In genomic region chr1:113406149-113406548, GRCh38 we compare ENCODE assay signal across 1 cellular context.
TF ChIP-seq lines count a peak whose summit lies in the region.
"Not testable (repeated sequence)": the region's sequence is repeated elsewhere in the genome, so short reads cannot be mapped to it uniquely, and the experiment has no call there.

No MANE protein-coding gene starts in this region.

TF ChIP-seq in K562, 482 proteins besides CTCF, POLR2A, EP300 and RAD21 (continued from another document):
- TF ChIP-seq MGA (IDR thresholded peaks at IDR 0.05): 0 out of 2 replicates have a peak, but pooled peaks have one; percentile 18
- TF ChIP-seq TRIM24 (IDR thresholded peaks at IDR 0.05): 0 out of 4 replicates have a peak, but pooled peaks of 1 of the 2 experiments have one; percentile 18
- peak; percentile 28 for TF ChIP-seq CXXC5 (CRISPR knock-in tag; IDR thresholded peaks at IDR 0.05)
- peak; percentile 77 for TF ChIP-seq BHLHE40 (IDR thresholded peaks at IDR 0.05; ENCODE audit: low read length)
- peak; percentile 22; the same call in 1 of the 2 replicates for TF ChIP-seq CBFA2T3 (IDR thresholded peaks at IDR 0.05)
- TF ChIP-seq HES1 (IDR thresholded peaks at IDR 0.05; ENCODE audit: low read depth): 0 out of 2 replicates have a peak, but pooled peaks have one; percentile 27
- TF ChIP-seq PKNOX1 (IDR thresholded peaks at IDR 0.05): peak; percentile 27; the same call in 1 of the 2 replicates
- TF ChIP-seq, protein P1, sequence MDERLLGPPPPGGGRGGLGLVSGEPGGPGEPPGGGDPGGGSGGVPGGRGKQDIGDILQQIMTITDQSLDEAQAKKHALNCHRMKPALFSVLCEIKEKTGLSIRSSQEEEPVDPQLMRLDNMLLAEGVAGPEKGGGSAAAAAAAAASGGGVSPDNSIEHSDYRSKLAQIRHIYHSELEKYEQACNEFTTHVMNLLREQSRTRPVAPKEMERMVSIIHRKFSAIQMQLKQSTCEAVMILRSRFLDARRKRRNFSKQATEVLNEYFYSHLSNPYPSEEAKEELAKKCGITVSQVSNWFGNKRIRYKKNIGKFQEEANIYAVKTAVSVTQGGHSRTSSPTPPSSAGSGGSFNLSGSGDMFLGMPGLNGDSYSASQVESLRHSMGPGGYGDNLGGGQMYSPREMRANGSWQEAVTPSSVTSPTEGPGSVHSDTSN (CRISPR knock-in tag; IDR thresholded peaks at IDR 0.05; ENCODE audit: low read depth): not testable (repeated sequence)
- TF ChIP-seq, protein P1 (tag; conservative IDR thresholded peaks at IDR 0.05; ENCODE audit: low read depth): peak; percentile 73
- TF ChIP-seq ZNF121 (CRISPR knock-in tag; conservative IDR thresholded peaks at IDR 0.05): 0 out of 2 replicates have a peak, but pooled peaks have one; percentile 6
